22 cellular contexts compared by ENCODE assay signal in genomic region chr16:1356061-1356900, GRCh38.
"Had no signal": no experiment of that assay in that cellular context is flagged by ENCODE, and none has a peak within 500 bp of the region (broad histone marks: within the 10 kb centered on the region; RNA-seq: fewer than 3 reads in every experiment).

No MANE protein-coding gene starts in this region.

- DNase-seq: activated CD4-positive, alpha-beta memory T cell treated with anti-CD3 and anti-CD28 coated beads for 36 hours; activated CD4-positive, alpha-beta T cell treated with anti-CD3 and anti-CD28 coated beads for 48 hours; activated naive CD4-positive, alpha-beta T cell treated with anti-CD3 and anti-CD28 coated beads for 36 hours; activated T-cell treated with anti-CD3 and anti-CD28 coated beads, Interleukin-2, amount 50 U/mL, for 48 hours; central memory CD4-positive, alpha-beta T cell; effector memory CD4-positive, alpha-beta T cell; glutamatergic neuron; immature natural killer cell; lower lobe of right lung; naive B cell; occipital lobe; sigmoid colon; stimulated activated CD4-positive, alpha-beta T cell treated with anti-CD3 and anti-CD28 coated beads, Interleukin-15, amount 100 ng/mL, for 24 hours; stimulated activated naive CD4-positive, alpha-beta T cell treated with Interleukin-2 at 50 U/mL for 16 hours; T-helper 17 cell; tibial artery had no signal

- H3K27ac ChIP-seq: ascending aorta, esophagus muscularis mucosa, hepatocyte, lower lobe of right lung, sigmoid colon, tibial artery had no signal

- ATAC-seq: left lobe of liver, lower lobe of right lung, T-helper 17 cell had no signal

- H3K9me3 Mint-ChIP-seq: activated CD4-positive, alpha-beta memory T cell treated with anti-CD3 and anti-CD28 coated beads for 36 hours; activated naive CD4-positive, alpha-beta T cell treated with anti-CD3 and anti-CD28 coated beads for 36 hours; immature natural killer cell; naive B cell had no signal

- H3K27me3 ChIP-seq: ascending aorta, esophagus muscularis mucosa, hepatocyte, sigmoid colon, tibial artery had no signal

- H2AFZ ChIP-seq: hepatocyte had no signal

- H3K4me2 ChIP-seq: hepatocyte, smooth muscle cell had no signal

- H3K4me3 ChIP-seq: ascending aorta, esophagus muscularis mucosa, hepatocyte, lower lobe of right lung, sigmoid colon, smooth muscle cell, tibial artery had no signal

- FAIRE-seq: frontal cortex had no signal

- H3K9me3 ChIP-seq: ascending aorta, esophagus muscularis mucosa, lower lobe of right lung, sigmoid colon, tibial artery had no signal

- H3K27me3 Mint-ChIP-seq: activated CD4-positive, alpha-beta memory T cell treated with anti-CD3 and anti-CD28 coated beads for 36 hours; naive B cell; T-helper 17 cell had no signal

- H3K27ac Mint-ChIP-seq: activated CD4-positive, alpha-beta memory T cell treated with anti-CD3 and anti-CD28 coated beads for 36 hours; activated naive CD4-positive, alpha-beta T cell treated with anti-CD3 and anti-CD28 coated beads for 36 hours; T-helper 17 cell had no signal

- H3K36me3 Mint-ChIP-seq: activated CD4-positive, alpha-beta memory T cell treated with anti-CD3 and anti-CD28 coated beads for 36 hours; naive B cell had no signal

- H3K4me3 Mint-ChIP-seq: activated CD4-positive, alpha-beta memory T cell treated with anti-CD3 and anti-CD28 coated beads for 36 hours; activated naive CD4-positive, alpha-beta T cell treated with anti-CD3 and anti-CD28 coated beads for 36 hours; immature natural killer cell; T-helper 17 cell had no signal
